6 cellular contexts compared by ENCODE assay signal in genomic region chr16:31141489-31142108, GRCh38.
DNase-seq lines count a peak whose midpoint lies in the region; ATAC-seq lines count a peak whose summit lies in the region.

No MANE protein-coding gene starts in this region.

- no peaks in the 10 kb centered on the region for H3K27me3 ChIP-seq in muscle layer of duodenum (ENCODE audit: low read depth, low read length)

- ATAC-seq in HG02885 (IDR thresholded peaks at IDR 0.05; ENCODE audit: poor library complexity, unreplicated experiment) = peak; percentile 1

- peak overlapping the region; percentile 54 to 57 for H3K4me3 ChIP-seq in muscle layer of duodenum (ENCODE audit: low read depth in 1 of 2, low read length in 2 of 2)

- H3K9me3 ChIP-seq in muscle layer of duodenum (ENCODE audit: control insufficient read depth in 1 of 2, low read length in 2 of 2) = no peaks in the 10 kb centered on the region

- H3K36me3 ChIP-seq in muscle layer of duodenum (ENCODE audit: control insufficient read depth in 1 of 2, insufficient read depth in 2 of 2, low read length in 2 of 2) = no peaks in the 10 kb centered on the region

- H3K27ac ChIP-seq in muscle layer of duodenum (ENCODE audit: low read length) = peak overlapping the region; percentile 80

- peak; percentile 63 for DNase-seq in amniotic epithelial cell (ENCODE audit: low read depth)
- DNase-seq in HuH-7.5 (ENCODE audit: low spot score) = no peak
- DNase-seq in Ammon's horn (ENCODE audit: low spot score) = no peak
- no peak for DNase-seq in NCI-H128 (lab: John Stamatoyannopoulos, UW; ENCODE audit: unreplicated experiment)

- H3K4me1 ChIP-seq in muscle layer of duodenum (ENCODE audit: control insufficient read depth in 1 of 2, insufficient read depth in 2 of 2, low read length in 2 of 2) = peaks cover 5 to 19% of the 10 kb centered on the region in 2 donors
